In the genomic region with DNA sequence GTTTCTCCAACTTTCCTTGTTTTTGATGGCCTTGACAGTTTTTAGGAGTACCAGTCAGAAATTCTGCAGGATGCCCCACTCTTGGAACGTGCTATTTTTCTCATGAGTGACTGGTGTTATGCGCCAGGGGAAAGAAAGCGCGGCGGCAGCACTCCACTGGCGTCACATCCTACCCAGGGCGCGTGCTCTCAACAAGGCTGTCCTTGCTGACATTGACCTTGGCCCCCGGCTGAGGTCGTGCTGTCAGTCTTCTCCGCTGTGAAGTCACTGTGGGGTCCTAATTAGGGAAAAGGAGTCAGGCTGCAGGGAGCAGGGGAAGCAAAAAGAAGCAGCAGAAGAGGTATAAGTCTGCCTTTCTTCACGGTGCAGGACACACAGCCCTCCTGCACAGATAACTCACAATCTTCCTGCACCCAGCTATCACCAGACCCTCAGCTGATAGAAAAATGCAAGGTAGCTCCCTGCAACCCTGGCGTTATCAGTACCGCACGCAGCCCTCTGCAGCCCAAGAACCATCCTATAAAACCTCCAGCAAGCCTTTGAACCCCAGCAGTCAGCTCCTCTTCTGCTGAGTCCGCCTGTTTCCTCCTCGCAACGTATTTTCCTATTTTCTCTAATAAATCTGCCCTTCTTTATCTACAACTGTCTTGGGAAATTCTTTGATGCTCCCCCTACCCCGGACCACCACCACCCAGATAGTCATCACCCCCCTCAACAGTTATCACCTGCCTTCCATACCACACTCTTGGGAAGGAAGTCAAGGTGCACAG, we compare ENCODE assay signal across 23 cellular contexts. TPM values are rescaled to one million over a fixed set of nuclear protein-coding genes. Genes with fewer than 3 reads are reported as not detected.
"Had no signal": no experiment of that assay in that cellular context is flagged by ENCODE, and none has a peak within 500 bp of the region (broad histone marks: within the 10 kb centered on the region; RNA-seq: fewer than 3 reads in every experiment).

No MANE protein-coding gene starts in this region.

- H3K4me1 Mint-ChIP-seq: naive B cell, neural crest cell had no signal

- H3K4me1 ChIP-seq: upper lobe of right lung had no signal

- H3K4me3 Mint-ChIP-seq: activated CD4-positive, alpha-beta T cell treated with anti-CD3 and anti-CD28 coated beads for 36 hours; activated naive CD4-positive, alpha-beta T cell treated with anti-CD3 and anti-CD28 coated beads, Interleukin-2, amount 10 ng/mL, durations not matched to agents 7 days and 5 days; activated T-cell treated with anti-CD3 and anti-CD28 coated beads, Interleukin-2, amount 50 U/mL, for 24 hours; immature natural killer cell; naive B cell; neural crest cell had no signal

- H3K27ac Mint-ChIP-seq: activated CD4-positive, alpha-beta T cell treated with anti-CD3 and anti-CD28 coated beads for 36 hours; activated naive CD4-positive, alpha-beta T cell treated with anti-CD3 and anti-CD28 coated beads, Interleukin-2, amount 10 ng/mL, durations not matched to agents 7 days and 5 days; activated T-cell treated with anti-CD3 and anti-CD28 coated beads, Interleukin-2, amount 50 U/mL, for 24 hours; immature natural killer cell had no signal

- FAIRE-seq: endometrium had no signal

- H3K4me3 ChIP-seq: upper lobe of right lung had no signal

- ATAC-seq: activated CD4-positive, alpha-beta T cell treated with anti-CD3 and anti-CD28 coated beads for 36 hours; upper lobe of right lung had no signal

- H3K36me3 Mint-ChIP-seq: activated naive CD4-positive, alpha-beta T cell treated with anti-CD3 and anti-CD28 coated beads, Interleukin-2, amount 10 ng/mL, durations not matched to agents 7 days and 5 days; immature natural killer cell had no signal

- H3K27me3 ChIP-seq: upper lobe of right lung had no signal

- H3K9me3 ChIP-seq: upper lobe of right lung had no signal

- H3K27ac ChIP-seq: upper lobe of right lung had no signal

- DNase-seq: activated CD4-positive, alpha-beta T cell treated with anti-CD3 and anti-CD28 coated beads for 36 hours; activated CD4-positive, alpha-beta T cell treated with anti-CD3 and anti-CD28 coated beads, Interleukin-2, amount 50 U/mL, for 4 hours; activated CD8-positive, alpha-beta memory T cell treated with anti-CD3 and anti-CD28 coated beads for 24 hours; activated CD8-positive, alpha-beta memory T cell treated with anti-CD3 and anti-CD28 coated beads, Interleukin-2, amount 50 U/mL, for 4 hours; activated naive CD4-positive, alpha-beta T cell treated with anti-CD3 and anti-CD28 coated beads, Interleukin-2, amount 10 ng/mL, durations not matched to agents 7 days and 5 days; activated T-cell treated with anti-CD3 and anti-CD28 coated beads, Interleukin-2, amount 50 U/mL, for 24 hours; amygdala; cortex of kidney; immature natural killer cell; kidney glomerular epithelial cell; mesendoderm; naive B cell; occipital lobe; stimulated activated CD4-positive, alpha-beta T cell treated with anti-CD3 and anti-CD28 coated beads, Interleukin-4, amount 100 ng/mL, for 24 hours; stimulated activated naive CD4-positive, alpha-beta T cell treated with Interleukin-2 at 50 U/mL for 16 hours; T-helper 9 cell; upper lobe of right lung had no signal

RNA-seq across cellular contexts. Expression of a gene that starts 48.0 kb away (rescaled TPM):
- total RNA-seq: activated CD4-positive, alpha-beta T cell treated with anti-CD3 and anti-CD28 coated beads for 36 hours; epithelial cell of proximal tubule; fibroblast of villous mesenchyme; neural crest cell; occipital lobe; renal cortical epithelial cell; T-helper 1 cell treated with Interleukin-12 subunit alpha and Interleukin-12 subunit beta and Interleukin-4 antibody, amounts not matched to agents 30 ng/mL and 1 ng/mL, for 36 hours had no signal
- polyA plus RNA-seq: immature natural killer cell had no signal
